Comparison of ENCODE assay signal across 1 cellular context in the genomic region with DNA sequence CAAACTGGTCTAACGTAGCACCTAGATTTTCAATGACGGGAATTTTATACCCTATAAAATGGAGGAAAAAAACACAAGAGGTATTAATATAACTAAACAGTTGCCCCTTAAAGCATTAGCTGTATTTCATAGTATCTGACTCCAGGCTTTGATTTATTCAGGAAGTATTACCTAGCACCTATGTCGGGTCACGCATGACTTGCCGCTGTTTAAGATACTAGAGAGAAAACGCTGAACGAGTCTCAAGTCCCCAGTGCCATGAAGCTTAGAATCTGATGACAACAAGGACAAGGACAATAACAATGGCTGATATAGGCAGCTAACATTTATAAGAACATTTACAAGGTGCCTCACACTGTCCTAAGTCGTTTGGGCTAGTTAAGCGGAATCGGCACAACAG.
TF ChIP-seq lines count a peak whose summit lies in the region.

No MANE protein-coding gene starts in this region.

TF ChIP-seq in HepG2, 621 proteins besides CTCF, POLR2A, EP300 and RAD21:
- no peak for TF ChIP-seq IKZF1 (IDR thresholded peaks at IDR 0.05)
- no peak for TF ChIP-seq HOXA7 (CRISPR knock-in tag; IDR thresholded peaks at IDR 0.05)
- TF ChIP-seq RBFOX2 (IDR thresholded peaks at IDR 0.05; ENCODE audit: low read depth, low read length): 0 out of 2 replicates have a peak, but pooled peaks have one; percentile 12
- no peak for TF ChIP-seq ZMYM4 (CRISPR knock-in tag; IDR thresholded peaks at IDR 0.05)
- no peak for TF ChIP-seq MZF1 (CRISPR knock-in tag; IDR thresholded peaks at IDR 0.05; ENCODE audit: borderline replicate concordance)
- TF ChIP-seq SATB2 (CRISPR knock-in tag; IDR thresholded peaks at IDR 0.05): no peak
- no peak for TF ChIP-seq ZNF224 (CRISPR knock-in tag; IDR thresholded peaks at IDR 0.05)
- no peak for TF ChIP-seq MBD4 (IDR thresholded peaks at IDR 0.05; ENCODE audit: borderline replicate concordance, low read length)
- TF ChIP-seq, protein P1, sequence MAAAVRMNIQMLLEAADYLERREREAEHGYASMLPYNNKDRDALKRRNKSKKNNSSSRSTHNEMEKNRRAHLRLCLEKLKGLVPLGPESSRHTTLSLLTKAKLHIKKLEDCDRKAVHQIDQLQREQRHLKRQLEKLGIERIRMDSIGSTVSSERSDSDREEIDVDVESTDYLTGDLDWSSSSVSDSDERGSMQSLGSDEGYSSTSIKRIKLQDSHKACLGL (CRISPR knock-in tag; IDR thresholded peaks at IDR 0.05): no peak
- no peak for TF ChIP-seq ZNF232 (CRISPR knock-in tag; IDR thresholded peaks at IDR 0.05; ENCODE audit: borderline replicate concordance)
- no peak for TF ChIP-seq TCF12 (IDR thresholded peaks at IDR 0.05)
- no peak for TF ChIP-seq TCF12 (CRISPR knock-in tag; IDR thresholded peaks at IDR 0.05)
- TF ChIP-seq ARNT2 (CRISPR knock-in tag; IDR thresholded peaks at IDR 0.05; ENCODE audit: low read depth): no peak
- no peak for TF ChIP-seq FOXK1 (CRISPR knock-in tag; IDR thresholded peaks at IDR 0.05; ENCODE audit: borderline replicate concordance, low read depth)
- peak; percentile 47; the same call in 1 of the 2 replicates for TF ChIP-seq ZBTB38 (CRISPR knock-in tag; IDR thresholded peaks at IDR 0.05)
- TF ChIP-seq ZNF546 (CRISPR knock-in tag; conservative IDR thresholded peaks at IDR 0.05): no peak
TF ChIP-seq in HepG2: peak in this region for 2.
